In the genomic region with DNA sequence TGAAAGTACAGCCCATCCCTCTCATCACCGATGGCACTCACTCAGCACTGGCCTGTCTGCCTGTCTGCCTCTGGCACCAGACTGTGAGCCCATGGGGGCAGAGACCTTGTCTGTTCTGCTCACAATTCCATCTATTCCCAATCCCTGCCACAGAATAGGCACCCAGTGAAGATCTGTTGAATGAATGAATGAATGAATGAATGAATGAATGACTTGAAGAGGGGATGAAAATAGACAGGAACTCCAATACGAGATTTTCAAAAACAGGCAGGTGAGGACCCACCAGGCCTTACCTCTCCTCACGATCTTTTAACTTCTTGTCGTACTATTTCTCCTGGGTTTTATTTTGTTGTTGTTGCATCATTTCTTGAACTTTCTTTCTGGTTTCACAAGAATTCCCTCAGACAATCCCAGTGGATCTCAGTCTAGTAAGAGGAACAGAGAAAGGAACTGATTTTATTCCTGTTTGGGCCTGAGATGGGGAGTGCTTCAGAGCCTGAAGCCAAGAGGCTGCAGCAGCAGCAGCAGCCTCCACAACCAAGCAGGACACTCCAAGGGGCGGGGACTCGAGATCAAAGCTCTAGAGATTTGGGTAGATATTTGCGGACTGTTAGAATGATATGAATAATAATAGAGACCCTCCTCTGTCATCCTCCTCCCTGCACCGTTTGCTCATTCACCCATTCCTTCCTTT, we compare ENCODE assay signal across 18 cellular contexts. TPM values are rescaled to one million over a fixed set of nuclear protein-coding genes. Genes with fewer than 3 reads are reported as not detected.
DNase-seq lines count a peak whose midpoint lies in the region; ATAC-seq and TF ChIP-seq lines count a peak whose summit lies in the region.
"Had no signal": no experiment of that assay in that cellular context is flagged by ENCODE, and none has a peak within 500 bp of the region (broad histone marks: within the 10 kb centered on the region; RNA-seq: fewer than 3 reads in every experiment).

No MANE protein-coding gene starts in this region.

- ATAC-seq in activated T-cell treated with anti-CD3 and anti-CD28 coated beads, Interleukin-2, amount 50 U/mL, for 72 hours (replicated peaks in 1 of 2): no peak
- ATAC-seq: gastroesophageal sphincter; stimulated activated naive CD8-positive, alpha-beta T cell treated with anti-CD3 and anti-CD28 coated beads, Interleukin-15, Interleukin-2, amounts not matched to agents 100 U/mL and 50 U/mL, for 24 hours had no signal

- no peak overlapping the region for H3K4me3 Mint-ChIP-seq in activated T-cell treated with anti-CD3 and anti-CD28 coated beads, Interleukin-2, amount 50 U/mL, for 72 hours
- no peak overlapping the region for H3K4me3 Mint-ChIP-seq in activated T-cell treated with anti-CD3 and anti-CD28 coated beads, Interleukin-2, amount 50 U/mL, for 24 hours
- H3K4me3 Mint-ChIP-seq in type B pancreatic cell: no peak overlapping the region
- H3K4me3 Mint-ChIP-seq: activated CD4-positive, alpha-beta memory T cell treated with anti-CD3 and anti-CD28 coated beads for 36 hours; activated naive CD8-positive, alpha-beta T cell; T-helper 1 cell treated with Interleukin-12 subunit alpha and Interleukin-12 subunit beta and Interleukin-4 antibody, amounts not matched to agents 30 μg/mL and 1 μg/mL, for 36 hours had no signal

- peaks cover 59% of the 10 kb centered on the region for H3K27me3 Mint-ChIP-seq in activated T-cell treated with anti-CD3 and anti-CD28 coated beads, Interleukin-2, amount 50 U/mL, for 72 hours (ENCODE audit: low read depth)
- peaks cover 52% of the 10 kb centered on the region for H3K27me3 Mint-ChIP-seq in activated T-cell treated with anti-CD3 and anti-CD28 coated beads, Interleukin-2, amount 50 U/mL, for 24 hours
- H3K27me3 Mint-ChIP-seq in type B pancreatic cell: peaks cover 2% of the 10 kb centered on the region

- H3K9me3 Mint-ChIP-seq in activated T-cell treated with anti-CD3 and anti-CD28 coated beads, Interleukin-2, amount 50 U/mL, for 72 hours: no peaks in the 10 kb centered on the region
- H3K9me3 Mint-ChIP-seq in activated T-cell treated with anti-CD3 and anti-CD28 coated beads, Interleukin-2, amount 50 U/mL, for 24 hours: no peaks in the 10 kb centered on the region
- no peaks in the 10 kb centered on the region for H3K9me3 Mint-ChIP-seq in type B pancreatic cell
- H3K9me3 Mint-ChIP-seq: activated CD4-positive, alpha-beta memory T cell treated with anti-CD3 and anti-CD28 coated beads for 36 hours; T-helper 1 cell treated with Interleukin-12 subunit alpha and Interleukin-12 subunit beta and Interleukin-4 antibody, amounts not matched to agents 30 μg/mL and 1 μg/mL, for 36 hours had no signal

- no peak for DNase-seq in activated T-cell treated with anti-CD3 and anti-CD28 coated beads, Interleukin-2, amount 50 U/mL, for 72 hours
- DNase-seq in activated T-cell treated with anti-CD3 and anti-CD28 coated beads, Interleukin-2, amount 50 U/mL, for 24 hours: no peak
- DNase-seq in type B pancreatic cell (ENCODE audit: extremely low spot score, unreplicated experiment) (no peak), inferior parietal cortex (ENCODE audit: extremely low spot score) (no peak)
- DNase-seq: activated CD4-positive, alpha-beta memory T cell treated with anti-CD3 and anti-CD28 coated beads for 36 hours; activated T-cell treated with anti-CD3 and anti-CD28 coated beads, Interleukin-2, amount 50 U/mL, for 1 hour; brain microvascular endothelial cell; NCI-H1417; NCI-H2171; retina; stimulated activated naive CD8-positive, alpha-beta T cell treated with anti-CD3 and anti-CD28 coated beads, Interleukin-15, Interleukin-2, amounts not matched to agents 100 U/mL and 50 U/mL, for 24 hours; trophoblast cell; WERI-Rb-1 had no signal

- H3K4me1 Mint-ChIP-seq in activated T-cell treated with anti-CD3 and anti-CD28 coated beads, Interleukin-2, amount 50 U/mL, for 72 hours (ENCODE audit: low read depth): peaks cover 16% of the 10 kb centered on the region
- peaks cover 5% of the 10 kb centered on the region for H3K4me1 Mint-ChIP-seq in activated T-cell treated with anti-CD3 and anti-CD28 coated beads, Interleukin-2, amount 50 U/mL, for 24 hours (ENCODE audit: low read depth)
- peaks cover 18% of the 10 kb centered on the region for H3K4me1 Mint-ChIP-seq in type B pancreatic cell (ENCODE audit: unreplicated experiment)

- peak overlapping the region; percentile 47 for H3K27ac Mint-ChIP-seq in activated T-cell treated with anti-CD3 and anti-CD28 coated beads, Interleukin-2, amount 50 U/mL, for 72 hours
- H3K27ac Mint-ChIP-seq in activated T-cell treated with anti-CD3 and anti-CD28 coated beads, Interleukin-2, amount 50 U/mL, for 24 hours: no peak overlapping the region
- peak overlapping the region; percentile 74 for H3K27ac Mint-ChIP-seq in type B pancreatic cell
- H3K27ac Mint-ChIP-seq: activated CD4-positive, alpha-beta memory T cell treated with anti-CD3 and anti-CD28 coated beads for 36 hours; activated naive CD8-positive, alpha-beta T cell; T-helper 1 cell treated with Interleukin-12 subunit alpha and Interleukin-12 subunit beta and Interleukin-4 antibody, amounts not matched to agents 30 μg/mL and 1 μg/mL, for 36 hours had no signal

- no peak for TF ChIP-seq CTCF in type B pancreatic cell (conservative IDR thresholded peaks at IDR 0.05)

- H3K36me3 Mint-ChIP-seq in activated T-cell treated with anti-CD3 and anti-CD28 coated beads, Interleukin-2, amount 50 U/mL, for 72 hours (ENCODE audit: insufficient read depth in 2 of 2): no peaks in the 10 kb centered on the region
- no peaks in the 10 kb centered on the region for H3K36me3 Mint-ChIP-seq in activated T-cell treated with anti-CD3 and anti-CD28 coated beads, Interleukin-2, amount 50 U/mL, for 24 hours (ENCODE audit: low read depth)
- H3K36me3 Mint-ChIP-seq in type B pancreatic cell: no peaks in the 10 kb centered on the region
- H3K36me3 Mint-ChIP-seq: activated CD4-positive, alpha-beta memory T cell treated with anti-CD3 and anti-CD28 coated beads for 36 hours had no signal

RNA-seq across cellular contexts. Expression of a gene that starts 17.7 kb away (rescaled TPM):
- not detected for total RNA-seq in activated T-cell treated with anti-CD3 and anti-CD28 coated beads, Interleukin-2, amount 50 U/mL, for 72 hours
- total RNA-seq in type B pancreatic cell (ENCODE audit: low replicate concordance): 0.85 and 7.4 TPM in 2 replicates
- total RNA-seq: activated CD4-positive, alpha-beta memory T cell treated with anti-CD3 and anti-CD28 coated beads for 36 hours; G401; gastroesophageal sphincter; HT1080 had no signal

RNA-seq across cellular contexts. Expression of a gene that starts 26.0 kb away (rescaled TPM):
- total RNA-seq in activated T-cell treated with anti-CD3 and anti-CD28 coated beads, Interleukin-2, amount 50 U/mL, for 72 hours: not detected
- 750 and 2,036 TPM in 2 replicates for total RNA-seq in type B pancreatic cell (ENCODE audit: low replicate concordance)
- total RNA-seq: activated CD4-positive, alpha-beta memory T cell treated with anti-CD3 and anti-CD28 coated beads for 36 hours; G401 had no signal

RNA-seq across cellular contexts. Expression of a gene that starts 32.6 kb away (rescaled TPM):
- total RNA-seq in activated T-cell treated with anti-CD3 and anti-CD28 coated beads, Interleukin-2, amount 50 U/mL, for 72 hours: not detected
- 0.19 and 0.64 TPM in 2 replicates for total RNA-seq in type B pancreatic cell (ENCODE audit: low replicate concordance)
- total RNA-seq: activated CD4-positive, alpha-beta memory T cell treated with anti-CD3 and anti-CD28 coated beads for 36 hours; G401 had no signal

RNA-seq across cellular contexts. Expression of a gene that starts 35.4 kb away (rescaled TPM):
- not detected for total RNA-seq in activated T-cell treated with anti-CD3 and anti-CD28 coated beads, Interleukin-2, amount 50 U/mL, for 72 hours
- total RNA-seq in type B pancreatic cell (ENCODE audit: low replicate concordance): 208 and 840 TPM in 2 replicates
- total RNA-seq: activated CD4-positive, alpha-beta memory T cell treated with anti-CD3 and anti-CD28 coated beads for 36 hours; G401 had no signal

RNA-seq across cellular contexts. Expression of a gene that starts 48.7 kb away (rescaled TPM):
- total RNA-seq in activated T-cell treated with anti-CD3 and anti-CD28 coated beads, Interleukin-2, amount 50 U/mL, for 72 hours: not detected
- total RNA-seq in type B pancreatic cell (ENCODE audit: low replicate concordance): 869 and 1,618 TPM in 2 replicates
- total RNA-seq: activated CD4-positive, alpha-beta memory T cell treated with anti-CD3 and anti-CD28 coated beads for 36 hours; G401; HT1080 had no signal

Comparison
In these comparisons a context has a peak if more than half of its experiments do, and no peak if none do; other contexts are left out.
1. RNA of a gene that starts 26.0 kb away (total RNA-seq): 750 to 2,036 TPM in type B pancreatic cell; not detected in activated T-cell treated with anti-CD3 and anti-CD28 coated beads, Interleukin-2, amount 50 U/mL, for 72 hours; every median in the first group is over 100 times any median in the second.